10 cellular contexts compared by ENCODE assay signal in the genomic region with DNA sequence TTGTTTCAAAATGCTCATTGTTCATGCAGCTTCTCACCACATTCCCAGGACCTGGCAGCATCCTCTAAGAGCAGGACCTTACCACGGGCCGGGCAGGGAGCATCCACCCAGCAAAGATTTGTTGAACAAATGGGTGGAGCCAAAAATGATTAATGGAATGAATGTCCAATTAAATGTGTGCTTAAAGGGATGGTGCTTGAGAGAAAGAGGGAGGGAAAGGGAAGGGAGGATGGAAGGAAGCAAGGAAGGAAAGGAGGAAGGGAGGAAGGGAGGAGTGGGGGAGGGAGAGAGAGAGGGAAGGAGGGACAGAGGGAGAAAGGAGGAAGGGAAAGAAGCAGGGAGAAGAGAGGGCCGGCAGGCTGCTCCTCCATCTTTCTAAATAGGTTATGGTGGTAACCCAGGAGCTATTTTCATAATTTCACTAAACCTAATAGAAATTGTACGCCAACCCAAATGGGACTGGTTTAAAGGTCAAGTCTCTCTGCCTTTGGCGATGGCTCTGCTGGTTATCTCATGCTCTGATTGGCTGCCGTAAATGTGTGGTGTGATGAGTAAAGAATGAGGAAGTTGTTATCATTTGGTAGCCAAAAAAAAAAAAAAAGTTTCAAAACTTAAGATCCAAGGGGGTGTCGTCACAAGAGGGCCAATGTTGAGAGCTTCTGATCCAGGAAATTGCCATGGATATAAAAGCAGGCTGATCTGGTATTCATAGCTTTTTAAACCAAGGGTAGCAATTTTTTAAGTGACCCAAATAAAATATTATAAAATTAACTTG.
DNase-seq lines count a peak whose midpoint lies in the region; ATAC-seq and TF ChIP-seq lines count a peak whose summit lies in the region.
"Had no signal": no experiment of that assay in that cellular context is flagged by ENCODE, and none has a peak within 500 bp of the region (broad histone marks: within the 10 kb centered on the region; RNA-seq: fewer than 3 reads in every experiment).

No MANE protein-coding gene starts in this region.

- H3K4me3 Mint-ChIP-seq in HFFc6 = peak overlapping the region; percentile 9
- H3K4me3 Mint-ChIP-seq: CD4-positive, CD25-positive, alpha-beta regulatory T cell; dendritic cell treated with granulocyte-macrophage colony-stimulating factor and Interleukin-4, amounts not matched to agents 40 ng/mL and 50 ng/mL, for 4 days had no signal

- H3K27me3 Mint-ChIP-seq in HFFc6 (ENCODE audit: insufficient read depth) = no peaks in the 10 kb centered on the region; the same call in 1 of the 2 replicates
- H3K27me3 Mint-ChIP-seq: CD4-positive, CD25-positive, alpha-beta regulatory T cell had no signal

- DNase-seq in ACHN (peak; percentile 29), HFFc6 (peak; percentile 82), amniotic epithelial cell (ENCODE audit: low read depth) (peak; percentile 92), iris pigment epithelial cell (ENCODE audit: low read depth) (peak; percentile 95), DMS53 treated with DMSO at 0.1 percent for 48 hours (lab: John Stamatoyannopoulos, UW; ENCODE audit: unreplicated experiment) (no peak), GM19240 (ENCODE audit: insufficient read length, low spot score) (no peak)
- DNase-seq: CD4-positive, CD25-positive, alpha-beta regulatory T cell had no signal

- H3K4me1 Mint-ChIP-seq in HFFc6 (ENCODE audit: low read depth) = peaks cover 89% of the 10 kb centered on the region
- H3K4me1 Mint-ChIP-seq: CD4-positive, CD25-positive, alpha-beta regulatory T cell had no signal

- ATAC-seq in esophagus mucosa = no peak
- no peak for ATAC-seq in GM19351 (IDR thresholded peaks at IDR 0.05; ENCODE audit: unreplicated experiment)

- in situ Hi-C loops in ACHN (cut with HindIII; ENCODE audit: low pct_ligation_motif_present, low pct_unique_long_range_greater_than_20kb, low sequenced_read_pairs) = no loop called here

- peak overlapping the region; percentile 66 for H3K27ac Mint-ChIP-seq in HFFc6
- H3K27ac Mint-ChIP-seq: CD4-positive, CD25-positive, alpha-beta regulatory T cell; dendritic cell treated with granulocyte-macrophage colony-stimulating factor and Interleukin-4, amounts not matched to agents 40 ng/mL and 50 ng/mL, for 4 days had no signal

- TF ChIP-seq CTCF in HFFc6 (IDR thresholded peaks at IDR 0.05) = no peak

- H3K9me3 Mint-ChIP-seq in HFFc6 = peaks cover 13% of the 10 kb centered on the region
- H3K9me3 Mint-ChIP-seq: dendritic cell treated with granulocyte-macrophage colony-stimulating factor and Interleukin-4, amounts not matched to agents 40 ng/mL and 50 ng/mL, for 4 days had no signal

- H3K36me3 Mint-ChIP-seq in HFFc6 (ENCODE audit: low read depth) = peaks cover 12% of the 10 kb centered on the region
- H3K36me3 Mint-ChIP-seq: CD4-positive, CD25-positive, alpha-beta regulatory T cell had no signal

Comparison
In these comparisons a context has a peak if more than half of its experiments do, and no peak if none do; other contexts are left out.
1. DNase-seq: peak in ACHN (single experiment), HFFc6 (single experiment), amniotic epithelial cell (single experiment) and iris pigment epithelial cell (single experiment); none in DMS53 treated with DMSO at 0.1 percent for 48 hours (single experiment) and GM19240 (single experiment).